Comparison of ENCODE assay signal across 1 cellular context in genomic region chr16:11632455-11632921, GRCh38.
TF ChIP-seq lines count a peak whose summit lies in the region.

No MANE protein-coding gene starts in this region.

TF ChIP-seq in HepG2, 621 proteins besides CTCF, POLR2A, EP300 and RAD21 (continued from another document and continues in another):
- TF ChIP-seq ZNF362 (CRISPR knock-in tag; IDR thresholded peaks at IDR 0.05; ENCODE audit: borderline replicate concordance) (no peak), ZNF292 (CRISPR knock-in tag; IDR thresholded peaks at IDR 0.05; ENCODE audit: borderline replicate concordance, low read depth) (peak; percentile 52; the same call in 1 of the 2 replicates), NCOA1 (CRISPR knock-in tag; IDR thresholded peaks at IDR 0.05) (0 out of 2 replicates have a peak, but pooled peaks have one; percentile 86), SIX1 (CRISPR knock-in tag; IDR thresholded peaks at IDR 0.05; ENCODE audit: borderline replicate concordance) (peak; percentile 28; the same call in 1 of the 2 replicates), AKNA (CRISPR knock-in tag; IDR thresholded peaks at IDR 0.05; ENCODE audit: borderline replicate concordance) (0 out of 2 replicates have a peak, but pooled peaks have one; percentile 41), ATM (IDR thresholded peaks at IDR 0.05; ENCODE audit: borderline replicate concordance) (no peak), ZNF577 (CRISPR knock-in tag; IDR thresholded peaks at IDR 0.05; ENCODE audit: borderline replicate concordance, low read depth) (no peak), RFX1 (IDR thresholded peaks at IDR 0.05) (no peak), ZNF891 (CRISPR knock-in tag; IDR thresholded peaks at IDR 0.05) (peak; percentile 60; the same call in 1 of the 2 replicates), FOXK2 (IDR thresholded peaks at IDR 0.05) (no peak), HNF4A (CRISPR knock-in tag; IDR thresholded peaks at IDR 0.05) (peak; percentile 80), BATF2 (CRISPR knock-in tag; IDR thresholded peaks at IDR 0.05) (no peak), JARID2 (CRISPR knock-in tag; IDR thresholded peaks at IDR 0.05; ENCODE audit: insufficient replicate concordance) (no peak), KDM4B (CRISPR knock-in tag; IDR thresholded peaks at IDR 0.05) (peak; percentile 42; the same call in 1 of the 2 replicates), TFE3 (CRISPR knock-in tag; IDR thresholded peaks at IDR 0.05) (peak; percentile 74), BCL6 (CRISPR knock-in tag; IDR thresholded peaks at IDR 0.05) (peak; percentile 55), ZBTB3 (CRISPR knock-in tag; IDR thresholded peaks at IDR 0.05; ENCODE audit: borderline replicate concordance, low read depth) (no peak), PRPF4 (IDR thresholded peaks at IDR 0.05; ENCODE audit: low read depth, low read length, poor library complexity, severe bottlenecking) (no peak), AHR (CRISPR knock-in tag; IDR thresholded peaks at IDR 0.05) (0 out of 2 replicates have a peak, but pooled peaks have one; percentile 42), KMT2A (CRISPR knock-in tag; IDR thresholded peaks at IDR 0.05) (no peak), BHLHE40 (IDR thresholded peaks at IDR 0.05; ENCODE audit: low read length) (peak; percentile 87), RXRA (CRISPR knock-in tag; IDR thresholded peaks at IDR 0.05) (peak; percentile 45), GMEB1 (CRISPR knock-in tag; IDR thresholded peaks at IDR 0.05; ENCODE audit: borderline replicate concordance) (no peak), ZKSCAN1 (IDR thresholded peaks at IDR 0.05; ENCODE audit: low read length) (no peak), MTA3 (CRISPR knock-in tag; IDR thresholded peaks at IDR 0.05) (no peak), ZNF274 (CRISPR knock-in tag; IDR thresholded peaks at IDR 0.05) (no peak), ZNF687 (CRISPR knock-in tag; IDR thresholded peaks at IDR 0.05) (peak; percentile 88), ZNF792 (CRISPR knock-in tag; IDR thresholded peaks at IDR 0.05) (no peak), UBTF (CRISPR knock-in tag; IDR thresholded peaks at IDR 0.05) (peak; percentile 33), SUZ12 (IDR thresholded peaks at IDR 0.05; ENCODE audit: low read depth, low read length) (no peak), PRDM4 (CRISPR knock-in tag; IDR thresholded peaks at IDR 0.05; ENCODE audit: borderline replicate concordance) (no peak), SALL1 (CRISPR knock-in tag; IDR thresholded peaks at IDR 0.05) (peak; percentile 74), FOXA3 (CRISPR knock-in tag; IDR thresholded peaks at IDR 0.05) (peak; percentile 51), ERF (CRISPR knock-in tag; IDR thresholded peaks at IDR 0.05) (0 out of 2 replicates have a peak, but pooled peaks have one; percentile 32), GATAD2A (CRISPR knock-in tag; IDR thresholded peaks at IDR 0.05) (peak; percentile 59), RXRB (CRISPR knock-in tag; IDR thresholded peaks at IDR 0.05; ENCODE audit: borderline replicate concordance) (no peak), MYPOP (CRISPR knock-in tag; IDR thresholded peaks at IDR 0.05) (peak; percentile 66; the same call in 1 of the 2 replicates), RCOR2 (CRISPR knock-in tag; IDR thresholded peaks at IDR 0.05) (no peak), BRF2 (CRISPR knock-in tag; IDR thresholded peaks at IDR 0.05) (no peak), ZNF737 (CRISPR knock-in tag; IDR thresholded peaks at IDR 0.05; ENCODE audit: borderline replicate concordance) (no peak)
